Comparison of ENCODE assay signal across 23 cellular contexts in the genomic region with DNA sequence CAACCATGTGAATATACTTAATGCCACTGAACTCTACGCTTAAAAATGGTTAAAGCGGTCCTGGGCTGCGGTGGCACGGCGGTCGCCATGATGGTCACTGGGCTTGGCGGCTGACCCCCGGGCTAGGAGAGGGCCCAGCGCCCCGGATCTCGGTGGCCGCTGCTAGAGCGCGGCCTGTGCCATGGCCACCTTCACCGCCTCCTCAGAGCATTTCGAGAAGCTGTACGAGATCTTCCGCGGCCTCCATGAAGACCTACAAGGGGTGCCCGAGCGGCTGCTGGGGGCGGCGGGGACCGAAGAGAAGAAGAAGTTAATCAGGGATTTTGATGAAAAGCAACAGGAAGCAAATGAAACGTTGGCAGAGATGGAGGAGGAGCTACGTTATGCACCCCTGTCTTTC. TPM values are rescaled to one million over a fixed set of nuclear protein-coding genes. Genes with fewer than 3 reads are reported as not detected.
DNase-seq lines count a peak whose midpoint lies in the region; ATAC-seq, FAIRE-seq and TF ChIP-seq lines count a peak whose summit lies in the region.
"Had no signal": no experiment of that assay in that cellular context is flagged by ENCODE, and none has a peak within 500 bp of the region (broad histone marks: within the 10 kb centered on the region; RNA-seq: fewer than 3 reads in every experiment).

No MANE protein-coding gene starts in this region.

- no peak for DNase-seq in HepG2 (ENCODE audit: low spot score)
- DNase-seq in right lobe of liver: no peak
- DNase-seq in esophagus muscularis mucosa (ENCODE audit: extremely low spot score): peak; percentile 57
- DNase-seq in C1 segment of cervical spinal cord (lab: John Stamatoyannopoulos, UW): no peak
- DNase-seq in activated CD8-positive, alpha-beta memory T cell treated with anti-CD3 and anti-CD28 coated beads, Interleukin-2, amount 50 U/mL, for 4 hours: no peak
- DNase-seq: AML-193; CD4-positive, alpha-beta memory T cell; CD4-positive, CD25-positive, alpha-beta regulatory T cell; CD8-positive, alpha-beta memory T cell; COR-L47; DMS 273 treated with DMSO at 0.1 percent for 48 hours; DMS153; DMS53; DMS79; DND-41; EL; GDM1 had no signal

- in situ Hi-C loops in HepG2 (cut with HindIII; ENCODE audit: extremely low pct_ligation_motif_present, low pct_unique_long_range_greater_than_20kb): no loop called here

- no peak for FAIRE-seq in HepG2 (lab: Jason Lieb, UNC)
- FAIRE-seq: A549, GM12878, GM12892, GM18507 had no signal

- H4K20me1 ChIP-seq in HepG2 (ENCODE audit: insufficient read depth, low read length): no peaks in the 10 kb centered on the region
- H4K20me1 ChIP-seq: BLaER1 treated with 17β-estradiol and CSF1 and Interleukin-3, amounts not matched to agents 10 nM and 100 nM had no signal

- no peak for ATAC-seq in HepG2
- ATAC-seq in right lobe of liver: no peak
- ATAC-seq: A549, GM12878 had no signal

- WGBS in HepG2 (ENCODE audit: low lambda C conversion rate): 93% methylated on average over 26 of the region's 26 CpGs
- WGBS in right lobe of liver (ENCODE audit: insufficient coverage, low coverage, low lambda C conversion rate, missing lambda C conversion rate): 91% methylated on average over 22 of the region's 26 CpGs
- 97% methylated on average over 26 of the region's 26 CpGs for WGBS in esophagus muscularis mucosa

- H3K4me3 ChIP-seq in HepG2 (replicated peaks in 1 of 3; ENCODE audit: insufficient read depth in 1 of 3, low read depth in 2 of 3, low read length in 3 of 3) (no peak overlapping the region), right lobe of liver (no peak overlapping the region), esophagus muscularis mucosa (no peak overlapping the region)
- H3K4me3 ChIP-seq: A549; BLaER1 treated with 17β-estradiol and CSF1 and Interleukin-3, amounts not matched to agents 10 nM and 100 nM; GM12878 had no signal

- CTCF ChIA-PET in HepG2 (lab: Yijun Ruan, JAX; ENCODE audit: low intra/inter-chr PET ratio, low total read pairs): no interaction called here

- no peaks in the 10 kb centered on the region for H3K27me3 ChIP-seq in HepG2 (ENCODE audit: control insufficient read depth in 1 of 2, insufficient read depth in 2 of 2, low read length in 2 of 2)
- no peaks in the 10 kb centered on the region for H3K27me3 ChIP-seq in right lobe of liver
- H3K27me3 ChIP-seq in esophagus muscularis mucosa: no peaks in the 10 kb centered on the region
- H3K27me3 ChIP-seq: BLaER1 treated with 17β-estradiol and CSF1 and Interleukin-3, amounts not matched to agents 10 nM and 100 nM had no signal

- H3K4me2 ChIP-seq in HepG2 (ENCODE audit: low read depth, low read length): peak overlapping the region; percentile 33
- H3K4me2 ChIP-seq: A549; BLaER1 treated with 17β-estradiol and CSF1 and Interleukin-3, amounts not matched to agents 10 nM and 100 nM had no signal

- no peak for TF ChIP-seq POLR2A in HepG2 (IDR thresholded peaks at IDR 0.05; ENCODE audit: insufficient read depth in 1 of 2, low read depth in 2 of 2, low read length in 2 of 2)
- TF ChIP-seq POLR2A in right lobe of liver (IDR thresholded peaks at IDR 0.05): no peak
- no peak for TF ChIP-seq POLR2A in esophagus muscularis mucosa (IDR thresholded peaks at IDR 0.05; ENCODE audit: low read depth)

- peaks cover 8% of the 10 kb centered on the region; the same call in 1 of the 2 replicates for H3K9me3 ChIP-seq in HepG2 (ENCODE audit: low read length)
- H3K9me3 ChIP-seq in right lobe of liver: no peaks in the 10 kb centered on the region
- peaks cover 0 to under 1% (median 0%) of the 10 kb centered on the region in 4 donors for H3K9me3 ChIP-seq in esophagus muscularis mucosa

- intact Hi-C loops in HepG2 (cut with micrococcal nuclease; ENCODE audit: unreplicated experiment) (no loop called here), right lobe of liver (cut with DNase I) (no loop called here), esophagus muscularis mucosa (cut with DNase I) (no loop called here)

- no peak for TF ChIP-seq EP300 in HepG2 (IDR thresholded peaks at IDR 0.05; ENCODE audit: low read depth in 2 of 2, low read length in 2 of 2)
- TF ChIP-seq EP300 in HepG2 (CRISPR knock-in tag; IDR thresholded peaks at IDR 0.05; ENCODE audit: borderline replicate concordance): no peak
- no peak for TF ChIP-seq EP300 in esophagus muscularis mucosa (IDR thresholded peaks at IDR 0.05)

- TF ChIP-seq CTCF in HepG2 (CRISPR knock-in tag; IDR thresholded peaks at IDR 0.05) (no peak), right lobe of liver (IDR thresholded peaks at IDR 0.05) (no peak), esophagus muscularis mucosa (IDR thresholded peaks at IDR 0.05) (no peak)

- POLR2A ChIA-PET in HepG2 (lab: Yijun Ruan, JAX): no interaction called here

- BruUV-seq in HepG2 (replicated peaks; lab: Mats Ljungman, UMichigan): no TSS peak

- H3K4me1 ChIP-seq in HepG2 (ENCODE audit: insufficient read depth, low read length) (peaks cover 12% of the 10 kb centered on the region), right lobe of liver (no peaks in the 10 kb centered on the region), esophagus muscularis mucosa (peaks cover 0 to 11% (median 3%) of the 10 kb centered on the region in 4 donors)
- H3K4me1 ChIP-seq: A549; BLaER1 treated with 17β-estradiol and CSF1 and Interleukin-3, amounts not matched to agents 10 nM and 100 nM had no signal

- H3K9ac ChIP-seq in HepG2 (ENCODE audit: insufficient read depth, low read depth, low read length): no peak overlapping the region
- H3K9ac ChIP-seq: BLaER1 treated with 17β-estradiol and CSF1 and Interleukin-3, amounts not matched to agents 10 nM and 100 nM had no signal

- TF ChIP-seq RAD21 in HepG2 (CRISPR knock-in tag; IDR thresholded peaks at IDR 0.05): no peak

- peak overlapping the region; percentile 46 for H2AFZ ChIP-seq in HepG2 (ENCODE audit: low read length)

- H3K79me2 ChIP-seq in HepG2 (ENCODE audit: insufficient read depth, low read length): no peaks in the 10 kb centered on the region

- H3K36me3 ChIP-seq in HepG2 (replicated peaks in 1 of 2; ENCODE audit: control insufficient read depth in 1 of 2, insufficient read depth in 2 of 2, low read length in 2 of 2) (no peaks in the 10 kb centered on the region), right lobe of liver (no peaks in the 10 kb centered on the region), esophagus muscularis mucosa (no peaks in the 10 kb centered on the region)
- H3K36me3 ChIP-seq: BLaER1 treated with 17β-estradiol and CSF1 and Interleukin-3, amounts not matched to agents 10 nM and 100 nM had no signal

- H3K27ac ChIP-seq in HepG2 (ENCODE audit: extremely low read length, insufficient read depth, low read length) (no peak overlapping the region), right lobe of liver (no peak overlapping the region), esophagus muscularis mucosa (replicated peaks in 1 of 4) (no peak overlapping the region)
- H3K27ac ChIP-seq: 22Rv1; A549; BLaER1 treated with 17β-estradiol and CSF1 and Interleukin-3, amounts not matched to agents 10 nM and 100 nM had no signal

TF ChIP-seq in HepG2, 621 proteins besides CTCF, POLR2A, EP300 and RAD21 (continues in another document):
- no peak for TF ChIP-seq CBFB (CRISPR knock-in tag; IDR thresholded peaks at IDR 0.05)
- TF ChIP-seq ZNF891 (CRISPR knock-in tag; IDR thresholded peaks at IDR 0.05): no peak
- no peak for TF ChIP-seq YEATS2 (CRISPR knock-in tag; IDR thresholded peaks at IDR 0.05; ENCODE audit: borderline replicate concordance)
- no peak for TF ChIP-seq HOXA3 (CRISPR knock-in tag; IDR thresholded peaks at IDR 0.05)
- TF ChIP-seq ZNF850 (CRISPR knock-in tag; conservative IDR thresholded peaks at IDR 0.05): no peak

RNA-seq across cellular contexts. Expression of a gene that starts 35.6 kb away (rescaled TPM):
- total RNA-seq in HepG2 (2016; rRNA removed; fragmentation: Illumina TruSeq; extraction: Trizol): 28.7 and 44.5 TPM in 2 replicates
- 5.2 and 5.6 TPM in 2 replicates for total RNA-seq in HepG2 (2016; cell fraction: cytosol; rRNA removed; fragmentation: Illumina TruSeq; extraction: Trizol; ENCODE audit: low read depth)
- total RNA-seq in HepG2 (2016; cell fraction: insoluble cytoplasmic fraction; rRNA removed; fragmentation: Illumina TruSeq; extraction: Trizol): 29.0 and 42.5 TPM in 2 replicates
- total RNA-seq in HepG2 (2016; cell fraction: membrane; rRNA removed; fragmentation: Illumina TruSeq; extraction: Trizol): 9.4 and 12.5 TPM in 2 replicates
- total RNA-seq in HepG2 (2016; cell fraction: nucleus; rRNA removed; fragmentation: Illumina TruSeq; extraction: Trizol): 35.8 and 37.8 TPM in 2 replicates
- polyA plus RNA-seq in HepG2 (2011; rRNA removed): 26.5 and 35.4 TPM in 2 replicates
- 8.8 and 13.6 TPM in 2 replicates for polyA plus RNA-seq in HepG2 (2011; cell fraction: cytosol; rRNA removed)
- polyA plus RNA-seq in HepG2 (2011; cell fraction: nucleus; rRNA removed): 13.1 and 13.7 TPM in 2 replicates
- polyA plus RNA-seq in HepG2 (2012): 26.0 and 27.5 TPM in 2 replicates
- polyA plus RNA-seq in HepG2 (2016; cell fraction: cytosol; fragmentation: Illumina TruSeq; extraction: Trizol; ENCODE audit: low read depth): 1.2 and 1.3 TPM in 2 replicates
- polyA plus RNA-seq in HepG2 (2016; cell fraction: insoluble cytoplasmic fraction; fragmentation: Illumina TruSeq; extraction: Trizol; ENCODE audit: low read depth): 22.6 and 26.1 TPM in 2 replicates
- 4.5 and 4.6 TPM in 2 replicates for polyA plus RNA-seq in HepG2 (2016; cell fraction: membrane; fragmentation: Illumina TruSeq; extraction: Trizol; ENCODE audit: low read depth)
- polyA plus RNA-seq in HepG2 (2016; cell fraction: nucleus; fragmentation: Illumina TruSeq; extraction: Trizol; ENCODE audit: insufficient read depth, low read depth): 24.7 and 25.8 TPM in 2 replicates
- 22.9 and 28.9 TPM in 2 replicates for polyA minus RNA-seq in HepG2 (2011; rRNA and poly(A)+ RNA removed; ENCODE audit: low replicate concordance)
- polyA minus RNA-seq in HepG2 (2011; cell fraction: cytosol; rRNA and poly(A)+ RNA removed): 25.6 and 28.5 TPM in 2 replicates
- 66.4 and 71.1 TPM in 2 replicates for polyA minus RNA-seq in HepG2 (2011; cell fraction: nucleus; rRNA and poly(A)+ RNA removed)
- total RNA-seq in right lobe of liver: 10 to 100 TPM; 13.9 to 26.2 (median 21.5) TPM
- 10 to 100 TPM; 21.2 to 32.8 (median 26.9) TPM for total RNA-seq in esophagus muscularis mucosa
